Comparison of ENCODE assay signal across 10 cellular contexts in genomic region chr2:43455735-43456642, GRCh38.
DNase-seq lines count a peak whose midpoint lies in the region; ATAC-seq and TF ChIP-seq lines count a peak whose summit lies in the region.
"Had no signal": no experiment of that assay in that cellular context is flagged by ENCODE, and none has a peak within 500 bp of the region (broad histone marks: within the 10 kb centered on the region; RNA-seq: fewer than 3 reads in every experiment).

No MANE protein-coding gene starts in this region.

- no peak overlapping the region for H3K27ac ChIP-seq in ascending aorta
- no peak overlapping the region for H3K27ac ChIP-seq in coronary artery
- H3K27ac ChIP-seq in left ventricle myocardium inferior (replicated peaks) = no peak overlapping the region

- in situ Hi-C loops in GM13977 (cut with MboI; ENCODE audit: low pct_unique_long_range_greater_than_20kb, low sequenced_read_pairs, unreplicated experiment) = no loop called here

- peak; percentile 49 for ATAC-seq in esophagus mucosa

- H3K36me3 ChIP-seq in ascending aorta (no peaks in the 10 kb centered on the region), left ventricle myocardium inferior (no peaks in the 10 kb centered on the region)

- H3K9me3 ChIP-seq in ascending aorta (no peaks in the 10 kb centered on the region), left ventricle myocardium inferior (replicated peaks) (no peaks in the 10 kb centered on the region)

- intact Hi-C loops in ascending aorta (cut with DNase I) (no loop called here), left ventricle myocardium inferior (cut with micrococcal nuclease) (no loop called here)

- no peak overlapping the region for H3K4me3 ChIP-seq in ascending aorta
- H3K4me3 ChIP-seq in coronary artery = no peak overlapping the region
- no peak overlapping the region for H3K4me3 ChIP-seq in left ventricle myocardium inferior

- TF ChIP-seq CTCF in GM13977 (IDR thresholded peaks at IDR 0.05; ENCODE audit: extremely low read depth, insufficient read depth, missing control alignments) (peak; percentile 16), ascending aorta (IDR thresholded peaks at IDR 0.05) (no peak), coronary artery (IDR thresholded peaks at IDR 0.05) (no peak), left ventricle myocardium inferior (IDR thresholded peaks at IDR 0.05; ENCODE audit: borderline replicate concordance) (no peak)

- H3K4me1 ChIP-seq in ascending aorta (peaks cover 7 to 58% of the 10 kb centered on the region in 2 donors), left ventricle myocardium inferior (peaks cover 55% of the 10 kb centered on the region)

- no peaks in the 10 kb centered on the region for H3K27me3 ChIP-seq in ascending aorta
- no peaks in the 10 kb centered on the region for H3K27me3 ChIP-seq in left ventricle myocardium inferior (ENCODE audit: low read depth)

- DNase-seq in GM13977 (ENCODE audit: low spot score) (no peak), NCI-H526 treated with DMSO at 0.1 percent for 48 hours (lab: John Stamatoyannopoulos, UW) (peak; percentile 9), renal cortical epithelial cell (ENCODE audit: low read depth) (peak; percentile 95), ascending aorta (ENCODE audit: low spot score in 2 of 2) (no peak), HK-2 (ENCODE audit: unreplicated experiment) (no peak), coronary artery (ENCODE audit: low spot score) (no peak), left ventricle myocardium inferior (no peak)
- DNase-seq: NCI-H524 treated with DMSO at 0.1 percent for 48 hours, right cardiac atrium had no signal

Comparison
In these comparisons a context has a peak if more than half of its experiments do, and no peak if none do; other contexts are left out.
1. DNase-seq: peak in NCI-H526 treated with DMSO at 0.1 percent for 48 hours (single experiment) and renal cortical epithelial cell (single experiment); none in GM13977 (single experiment), ascending aorta (0 of 2), HK-2 (single experiment), coronary artery (single experiment) and left ventricle myocardium inferior (single experiment).